ENCODE assay signal across 8 cellular contexts in genomic region chr2:68734688-68735525, GRCh38. TPM values are rescaled to one million over a fixed set of nuclear protein-coding genes. Genes with fewer than 3 reads are reported as not detected.
DNase-seq lines count a peak whose midpoint lies in the region; ATAC-seq and TF ChIP-seq lines count a peak whose summit lies in the region.

TSS of gene ARHGAP25 (plus strand) at chr2:68734811. CDS start at chr2:68735200, 389 bp downstream.

- peak within 1 kb of the TSS; percentile 50 for H3K4me3 ChIP-seq in MM.1S (ENCODE audit: low read length)
- H3K4me3 ChIP-seq in mononuclear cell (ENCODE audit: low read length) = peak within 1 kb of the TSS; percentile 83

- H3K4me1 ChIP-seq in MM.1S (ENCODE audit: low read length) (peaks cover 31% of the 10 kb centered on the region), mononuclear cell (ENCODE audit: insufficient read depth, low read length) (peaks cover 82% of the 10 kb centered on the region)

- H3K27me3 ChIP-seq in CD4-positive, alpha-beta T cell (ENCODE audit: control insufficient read depth, insufficient read depth, low read length) = no peaks in the 10 kb centered on the region
- H3K27me3 ChIP-seq in MM.1S (replicated peaks; ENCODE audit: insufficient read depth, low read length) (no peaks in the 10 kb centered on the region), mononuclear cell (ENCODE audit: insufficient read depth, low read length) (no peaks in the 10 kb centered on the region)

- no peak for TF ChIP-seq CTCF in CD4-positive, alpha-beta T cell (IDR thresholded peaks at IDR 0.05)
- no peak for TF ChIP-seq CTCF in MM.1S (IDR thresholded peaks at IDR 0.05; ENCODE audit: low read length)

- H3K9me3 Mint-ChIP-seq in CD4-positive, alpha-beta T cell = no peaks in the 10 kb centered on the region

- H3K27me3 Mint-ChIP-seq in CD4-positive, alpha-beta T cell = no peaks in the 10 kb centered on the region

- no peaks in the 10 kb centered on the region for H4K20me1 ChIP-seq in MM.1S (ENCODE audit: insufficient read depth, low read length)

- H3K4me3 Mint-ChIP-seq in CD4-positive, alpha-beta T cell = no peak within 1 kb of the TSS

- no peaks in the 10 kb centered on the region for H3K9me2 ChIP-seq in MM.1S (replicated peaks; ENCODE audit: insufficient read depth, low read length)

- H3K9ac ChIP-seq in MM.1S (ENCODE audit: low read length) = peak within 1 kb of the TSS; percentile 59

- CTCF ChIA-PET in CD4-positive, alpha-beta T cell (lab: Charles Lee) = interaction anchor here (0.6 to 4.6 kb wide), 8 partner anchors 11 to 271 kb away, joined by 3 to 35 read pairs (median 4); no protein-coding TSS in a partner anchor

- H3K27ac Mint-ChIP-seq in CD4-positive, alpha-beta T cell = no peak within 1 kb of the TSS

- peak in 6 of 10 experiments; percentile 23 to 49 (median 35) for DNase-seq in CD4-positive, alpha-beta T cell
- peak; percentile 33 for DNase-seq in MM.1S
- peak; percentile 84 for DNase-seq in activated effector memory CD4-positive, alpha-beta T cell treated with anti-CD3 and anti-CD28 coated beads, Interleukin-2, amount 50 U/mL, for 16 hours
- DNase-seq in foreskin melanocyte = no peak
- DNase-seq in cerebellar cortex (ENCODE audit: low spot score) = no peak
- no peak for DNase-seq in ecto neural progenitor cell (ENCODE audit: low spot score)

- H3K4me2 ChIP-seq in MM.1S (ENCODE audit: low read depth, low read length) = peak within 1 kb of the TSS; percentile 78

- intact Hi-C loops in CD4-positive, alpha-beta T cell (cut with DNase I, micrococcal nuclease) = loop anchor here in 1 of 2 experiments (2.0 to 5.0 kb wide), 4 partner anchors 14 to 268 kb away; partner anchors contain the start of genes APLF and FBXO48

- no peaks in the 10 kb centered on the region for H3K36me3 ChIP-seq in MM.1S (replicated peaks; ENCODE audit: insufficient read depth, low read length)

- peaks cover 5% of the 10 kb centered on the region for H3F3A ChIP-seq in MM.1S (ENCODE audit: insufficient read depth, low read length)

- peak within 1 kb of the TSS; percentile 72 for H3K27ac ChIP-seq in CD4-positive, alpha-beta T cell (ENCODE audit: low read depth, low read length)
- H3K27ac ChIP-seq in MM.1S (ENCODE audit: low read length) = peak within 1 kb of the TSS; percentile 72

- ATAC-seq in CD4-positive, alpha-beta T cell (ENCODE audit: poor library complexity) = peak; percentile 71
- peak; percentile 61 for ATAC-seq in GM21447 (IDR thresholded peaks at IDR 0.05; ENCODE audit: unreplicated experiment)

- peaks cover 22% of the 10 kb centered on the region for H3K36me3 Mint-ChIP-seq in CD4-positive, alpha-beta T cell (ENCODE audit: low read depth)

- H3K79me2 ChIP-seq in MM.1S (ENCODE audit: low read length) = peaks cover 4% of the 10 kb centered on the region; the same call in 1 of the 2 replicates

- peak within 1 kb of the TSS; percentile 61 for H2AFZ ChIP-seq in MM.1S (ENCODE audit: low read length)

- no peaks in the 10 kb centered on the region for H3K9me3 ChIP-seq in CD4-positive, alpha-beta T cell (ENCODE audit: control insufficient read depth, low read length)
- H3K9me3 ChIP-seq in MM.1S (replicated peaks; ENCODE audit: insufficient read depth, low read length) (no peaks in the 10 kb centered on the region), mononuclear cell (ENCODE audit: low read depth, low read length) (no peaks in the 10 kb centered on the region)

- POLR2A ChIA-PET in CD4-positive, alpha-beta T cell (lab: Charles Lee) = interaction anchor here (0.9 to 3.6 kb wide), 20 partner anchors 9 to 268 kb away, joined by 3 to 54 read pairs (median 8); partner anchors contain the start of genes APLF and FBXO48

- peaks cover 40% of the 10 kb centered on the region for H3K4me1 Mint-ChIP-seq in CD4-positive, alpha-beta T cell (ENCODE audit: low read depth)

RNA-seq across cellular contexts. Expression of gene ARHGAP25, which starts in this region (rescaled TPM):
- total RNA-seq in CD4-positive, alpha-beta T cell = 10 to 100 TPM; 39.3 to 41.8 TPM
- total RNA-seq in mononuclear cell = 28.2 TPM

Comparison
In these comparisons a context has a peak if more than half of its experiments do, and no peak if none do; other contexts are left out.
1. DNase-seq: peak in CD4-positive, alpha-beta T cell (6 of 10), MM.1S (single experiment) and activated effector memory CD4-positive, alpha-beta T cell treated with anti-CD3 and anti-CD28 coated beads, Interleukin-2, amount 50 U/mL, for 16 hours (single experiment); none in foreskin melanocyte (single experiment), cerebellar cortex (single experiment) and ecto neural progenitor cell (single experiment).